In the genomic region with DNA sequence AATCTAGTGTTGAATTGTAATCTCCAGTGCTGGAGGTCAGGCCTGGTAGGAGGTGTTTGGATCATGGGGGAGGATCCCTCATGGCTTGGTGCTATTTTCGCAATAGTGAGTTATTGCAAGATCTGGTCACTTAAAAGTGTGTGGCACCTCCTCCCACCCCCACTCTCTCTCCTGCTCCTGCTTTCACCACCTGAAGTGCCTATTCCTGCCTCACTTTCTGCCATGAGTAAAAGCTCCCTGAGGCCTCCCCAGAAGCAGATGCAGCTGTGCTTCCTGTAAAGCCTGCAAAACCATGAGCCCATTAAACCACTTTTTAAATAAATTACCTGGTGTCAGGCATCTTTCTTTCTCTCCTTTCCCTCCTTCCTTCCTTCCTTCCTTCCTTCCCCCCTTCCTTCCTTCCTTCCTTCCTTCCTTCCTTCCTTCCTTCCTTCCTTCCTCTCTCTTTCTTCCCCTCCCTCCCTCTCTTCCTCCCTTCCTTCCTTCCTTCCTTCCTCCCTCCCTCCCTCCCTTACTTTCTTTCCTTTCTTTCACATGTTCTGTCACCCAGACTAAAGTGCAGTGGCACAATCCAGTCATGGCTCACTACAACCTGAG, we compare ENCODE assay signal across 19 cellular contexts.
"Had no signal": no experiment of that assay in that cellular context is flagged by ENCODE, and none has a peak within 500 bp of the region (broad histone marks: within the 10 kb centered on the region; RNA-seq: fewer than 3 reads in every experiment).

No MANE protein-coding gene starts in this region.

- H3K27me3 Mint-ChIP-seq: activated naive CD8-positive, alpha-beta T cell; progenitor cell of endocrine pancreas had no signal

- H3K4me3 ChIP-seq: lung, neural progenitor cell, suprapubic skin, transverse colon, vagina had no signal

- H3K36me3 Mint-ChIP-seq: activated naive CD8-positive, alpha-beta T cell; neural progenitor cell had no signal

- ATAC-seq: left cardiac atrium, right cardiac atrium had no signal

- H3K9me3 Mint-ChIP-seq: neural progenitor cell had no signal

- H3K4me3 Mint-ChIP-seq: activated naive CD8-positive, alpha-beta T cell; neural progenitor cell had no signal

- H3K27ac Mint-ChIP-seq: activated naive CD8-positive, alpha-beta T cell; neural progenitor cell had no signal

- H2AFZ ChIP-seq: neural progenitor cell had no signal

- H3K27ac ChIP-seq: neural progenitor cell, suprapubic skin, transverse colon, vagina had no signal

- DNase-seq: activated CD8-positive, alpha-beta memory T cell treated with anti-CD3 and anti-CD28 coated beads for 24 hours; activated CD8-positive, alpha-beta memory T cell treated with anti-CD3 and anti-CD28 coated beads, Interleukin-2, amount 50 U/mL, for 48 hours; activated effector memory CD4-positive, alpha-beta T cell treated with anti-CD3 and anti-CD28 coated beads, Interleukin-2, amount 50 U/mL, for 16 hours; activated T-cell treated with anti-CD3 and anti-CD28 coated beads, Interleukin-2, amount 50 U/mL, for 48 hours; amniotic stem cell; dermis blood vessel endothelial cell; effector memory CD4-positive, alpha-beta T cell; left cardiac atrium; right cardiac atrium; stimulated activated CD4-positive, alpha-beta T cell treated with anti-CD3 and anti-CD28 coated beads, Interleukin-2, amount 100 ng/mL, for 24 hours; stimulated activated naive CD4-positive, alpha-beta T cell treated with Interleukin-2 at 50 U/mL for 16 hours; T1000; transverse colon had no signal

- H3K36me3 ChIP-seq: neural progenitor cell, suprapubic skin, transverse colon, vagina had no signal

- H3K4me2 ChIP-seq: neural progenitor cell had no signal

- H3K9me3 ChIP-seq: suprapubic skin, transverse colon, vagina had no signal

- H3K27me3 ChIP-seq: neural progenitor cell, suprapubic skin, transverse colon, vagina had no signal

- H3K9ac ChIP-seq: neural progenitor cell had no signal
